9 cellular contexts compared by ENCODE assay signal in the genomic region with DNA sequence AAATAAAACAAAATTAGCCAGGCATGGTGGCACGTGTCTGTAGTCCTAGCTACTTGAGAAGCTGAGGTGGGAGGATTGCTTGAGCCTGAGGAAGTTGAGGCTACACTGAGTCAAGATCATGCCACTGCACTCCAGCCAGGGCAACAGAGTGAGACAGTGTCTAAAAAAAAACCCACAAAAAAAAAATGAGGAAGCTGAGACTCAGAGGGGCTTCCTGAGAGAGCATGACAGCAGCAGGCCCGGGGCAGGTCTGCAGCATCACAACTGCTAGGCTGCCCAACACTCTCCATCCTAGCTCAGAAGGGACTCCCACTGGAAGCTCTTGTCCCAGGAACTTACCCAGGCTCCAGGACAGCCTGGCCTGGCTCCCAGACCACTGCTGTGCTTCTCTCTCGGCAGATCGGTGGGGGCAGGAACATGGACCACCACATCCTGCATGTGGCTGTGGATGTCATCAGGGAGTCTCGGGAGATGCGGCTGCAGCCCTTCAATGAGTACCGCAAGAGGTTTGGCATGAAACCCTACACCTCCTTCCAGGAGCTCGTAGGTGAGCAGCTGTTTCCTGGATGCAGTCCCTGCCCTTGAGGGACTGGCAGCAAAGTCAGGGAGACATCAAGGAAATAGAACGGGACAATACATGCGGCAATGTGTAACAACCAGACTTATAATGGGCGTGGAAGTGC. TPM values are rescaled to one million over a fixed set of nuclear protein-coding genes. Genes with fewer than 3 reads are reported as not detected.
A peak's percentile ranks its signal among the peaks of the same experiment; 100 is the strongest.
DNase-seq lines count a peak whose midpoint lies in the region; ATAC-seq and TF ChIP-seq lines count a peak whose summit lies in the region.
"Had no signal": no experiment of that assay in that cellular context is flagged by ENCODE, and none has a peak within 500 bp of the region (broad histone marks: within the 10 kb centered on the region; RNA-seq: fewer than 3 reads in every experiment).

No MANE protein-coding gene starts in this region.

- no peaks in the 10 kb centered on the region for H3K27me3 ChIP-seq in tibial nerve

- no peak overlapping the region for H3K4me3 ChIP-seq in astrocyte of the cerebellum (ENCODE audit: low read depth, low read length)
- H3K4me3 ChIP-seq in tibial nerve: no peak overlapping the region

- H3K27ac Mint-ChIP-seq in stimulated activated effector memory CD8-positive, alpha-beta T cell treated with anti-CD3 and anti-CD28 coated beads, Interleukin-12 subunit alpha, Interleukin-12 subunit beta, amount 100 ng/mL, for 72 hours: no peak overlapping the region

- no peak overlapping the region for H3K4me3 Mint-ChIP-seq in stimulated activated effector memory CD8-positive, alpha-beta T cell treated with anti-CD3 and anti-CD28 coated beads, Interleukin-12 subunit alpha, Interleukin-12 subunit beta, amount 100 ng/mL, for 72 hours

- peaks cover 8% of the 10 kb centered on the region for H3K4me1 Mint-ChIP-seq in stimulated activated effector memory CD8-positive, alpha-beta T cell treated with anti-CD3 and anti-CD28 coated beads, Interleukin-12 subunit alpha, Interleukin-12 subunit beta, amount 100 ng/mL, for 72 hours

- peak; percentile 42 for ATAC-seq in stimulated activated effector memory CD8-positive, alpha-beta T cell treated with anti-CD3 and anti-CD28 coated beads, Interleukin-12 subunit alpha, Interleukin-12 subunit beta, amount 100 ng/mL, for 72 hours
- no peak for ATAC-seq in HG03196 (IDR thresholded peaks at IDR 0.05; ENCODE audit: unreplicated experiment)

- no peak for TF ChIP-seq EP300 in tibial nerve (IDR thresholded peaks at IDR 0.05)

- in situ Hi-C loops in astrocyte of the cerebellum (cut with HindIII; ENCODE audit: low sequenced_read_pairs): no loop called here

- DNase-seq in DMS 273 (lab: John Stamatoyannopoulos, UW; ENCODE audit: unreplicated experiment): peak; percentile 41
- no peak for DNase-seq in DMS 273 treated with DMSO at 0.1 percent for 48 hours (lab: John Stamatoyannopoulos, UW)
- peak; percentile 44 for DNase-seq in KG1 (lab: John Stamatoyannopoulos, UW)
- peak; percentile 57 for DNase-seq in astrocyte of the cerebellum (ENCODE audit: low read depth)
- DNase-seq in stimulated activated effector memory CD8-positive, alpha-beta T cell treated with anti-CD3 and anti-CD28 coated beads, Interleukin-12 subunit alpha, Interleukin-12 subunit beta, amount 100 ng/mL, for 72 hours (ENCODE audit: low spot score in 2 of 2): no peak
- DNase-seq in anterior cingulate cortex (lab: John Stamatoyannopoulos, UW): no peak
- no peak for DNase-seq in tibial nerve (ENCODE audit: low spot score in 2 of 2)

- H3K9me3 ChIP-seq in tibial nerve: no peaks in the 10 kb centered on the region

- TF ChIP-seq CTCF in astrocyte of the cerebellum (IDR thresholded peaks at IDR 0.05; ENCODE audit: low read depth, low read length, missing control alignments) (no peak), tibial nerve (IDR thresholded peaks at IDR 0.05) (no peak)

- TF ChIP-seq POLR2A in tibial nerve (IDR thresholded peaks at IDR 0.05): no peak

- H3K4me1 ChIP-seq in tibial nerve: peaks cover 0 to 4% (median 0%) of the 10 kb centered on the region in 4 donors

- H3K9me3 Mint-ChIP-seq in stimulated activated effector memory CD8-positive, alpha-beta T cell treated with anti-CD3 and anti-CD28 coated beads, Interleukin-12 subunit alpha, Interleukin-12 subunit beta, amount 100 ng/mL, for 72 hours: no peaks in the 10 kb centered on the region

- H3K36me3 Mint-ChIP-seq in stimulated activated effector memory CD8-positive, alpha-beta T cell treated with anti-CD3 and anti-CD28 coated beads, Interleukin-12 subunit alpha, Interleukin-12 subunit beta, amount 100 ng/mL, for 72 hours: no peaks in the 10 kb centered on the region

- no peak overlapping the region for H3K27ac ChIP-seq in tibial nerve
- H3K27ac ChIP-seq: 22Rv1 had no signal

- no peaks in the 10 kb centered on the region for H3K36me3 ChIP-seq in tibial nerve

- 41 to 53% methylated on average over 11 of the region's 11 CpGs for WGBS in tibial nerve, 2 donors

RNA-seq across cellular contexts. Expression of a gene that starts 19.1 kb away (rescaled TPM):
- total RNA-seq in tibial nerve: 1 to 10 TPM; 2.2 to 7.3 (median 4.4) TPM

Comparison
In these comparisons a context has a peak if more than half of its experiments do, and no peak if none do; other contexts are left out.
1. DNase-seq: peak in DMS 273 (single experiment), KG1 (single experiment) and astrocyte of the cerebellum (single experiment); none in DMS 273 treated with DMSO at 0.1 percent for 48 hours (single experiment), stimulated activated effector memory CD8-positive, alpha-beta T cell treated with anti-CD3 and anti-CD28 coated beads, Interleukin-12 subunit alpha, Interleukin-12 subunit beta, amount 100 ng/mL, for 72 hours (0 of 2), anterior cingulate cortex (0 of 58) and tibial nerve (0 of 2).